Comparison of ENCODE assay signal across 24 cellular contexts in the genomic region with DNA sequence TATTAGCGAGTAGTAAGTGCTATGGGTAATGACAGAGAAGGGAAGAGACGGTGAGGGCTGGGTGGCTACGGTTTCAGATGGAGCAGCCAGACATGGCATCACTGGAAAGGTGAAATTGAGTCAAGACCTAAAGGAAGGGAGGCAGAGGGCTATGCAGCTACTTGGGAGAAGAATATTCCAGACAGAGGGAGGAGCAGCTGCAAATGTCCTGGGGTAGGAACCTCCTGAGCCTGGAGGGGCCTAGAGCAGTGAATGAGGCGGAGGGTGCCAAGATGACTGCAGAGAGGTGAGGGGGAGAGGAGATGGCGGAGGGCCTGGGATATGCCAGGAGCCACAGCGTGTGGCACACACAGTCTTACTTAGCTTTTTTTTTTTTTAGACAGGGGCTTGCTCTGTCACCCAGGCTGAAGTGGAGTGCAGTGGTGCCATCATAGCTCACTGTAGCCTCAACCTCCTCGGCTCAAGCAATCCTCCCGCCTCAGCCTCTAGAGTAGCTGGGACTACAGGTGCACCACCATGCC. TPM values are rescaled to one million over a fixed set of nuclear protein-coding genes. Genes with fewer than 3 reads are reported as not detected.
DNase-seq lines count a peak whose midpoint lies in the region; ATAC-seq and TF ChIP-seq lines count a peak whose summit lies in the region.
"Had no signal": no experiment of that assay in that cellular context is flagged by ENCODE, and none has a peak within 500 bp of the region (broad histone marks: within the 10 kb centered on the region; RNA-seq: fewer than 3 reads in every experiment).

No MANE protein-coding gene starts in this region.

- H3K4me3 Mint-ChIP-seq in CD8-positive, alpha-beta memory T cell: no peak overlapping the region
- H3K4me3 Mint-ChIP-seq in immature natural killer cell: peak overlapping the region in 1 of 5 donors; percentile 49
- H3K4me3 Mint-ChIP-seq in stimulated activated effector memory CD8-positive, alpha-beta T cell treated with anti-CD3 and anti-CD28 coated beads, Interleukin-12 subunit alpha, Interleukin-12 subunit beta, amount 100 ng/mL, for 72 hours: no peak overlapping the region
- H3K4me3 Mint-ChIP-seq in T-cell: no peak overlapping the region
- H3K4me3 Mint-ChIP-seq: activated CD4-positive, alpha-beta memory T cell treated with anti-CD3 and anti-CD28 coated beads, Interleukin-2, amount 10 ng/mL, durations not matched to agents 7 days and 5 days; CD4-positive, alpha-beta T cell; dendritic cell treated with granulocyte-macrophage colony-stimulating factor and Interleukin-4, amounts not matched to agents 40 ng/mL and 50 ng/mL, for 4 days; neural progenitor cell had no signal

- H3K27ac ChIP-seq in CD8-positive, alpha-beta memory T cell (ENCODE audit: low read depth, low read length): peak overlapping the region; percentile 67
- H3K27ac ChIP-seq in VCaP: peak overlapping the region; percentile 86
- H3K27ac ChIP-seq: neural progenitor cell had no signal

- 91 to 93% methylated on average over 8 of the region's 8 CpGs for WGBS in lower leg skin, 2 donors

- TF ChIP-seq CTCF in VCaP (conservative IDR thresholded peaks at IDR 0.05) (no peak), lower leg skin (IDR thresholded peaks at IDR 0.05) (no peak)

- H3K27me3 ChIP-seq in CD8-positive, alpha-beta memory T cell (ENCODE audit: insufficient read depth, low read length, poor library complexity, severe bottlenecking): no peaks in the 10 kb centered on the region
- H3K27me3 ChIP-seq: MG63, neural progenitor cell, transverse colon had no signal

- POLR2A ChIA-PET in CD8-positive, alpha-beta memory T cell (lab: Charles Lee): interaction anchor here (0.6 kb wide), 1 partner anchor 76 kb away, joined by 4 read pairs; no protein-coding TSS in a partner anchor
- POLR2A ChIA-PET in T-cell (lab: Charles Lee): interaction anchor here (0.5 to 0.9 kb wide), 4 partner anchors 14 to 158 kb away, joined by 3 to 4 read pairs (median 4); no protein-coding TSS in a partner anchor

- no peak for ATAC-seq in stimulated activated effector memory CD8-positive, alpha-beta T cell treated with anti-CD3 and anti-CD28 coated beads, Interleukin-12 subunit alpha, Interleukin-12 subunit beta, amount 100 ng/mL, for 72 hours
- no peak for ATAC-seq in GM21576 (IDR thresholded peaks at IDR 0.05; ENCODE audit: unreplicated experiment)
- no peak for ATAC-seq in T-cell (replicated peaks in 1 of 4)

- no peak for TF ChIP-seq POLR2A in lower leg skin (IDR thresholded peaks at IDR 0.05)

- H3K9me3 ChIP-seq in CD8-positive, alpha-beta memory T cell (ENCODE audit: low read length): no peaks in the 10 kb centered on the region
- H3K9me3 ChIP-seq: transverse colon had no signal

- no peaks in the 10 kb centered on the region for H3K36me3 ChIP-seq in CD8-positive, alpha-beta memory T cell (ENCODE audit: insufficient read depth, low read length)
- H3K36me3 ChIP-seq: lower lobe of right lung, neural progenitor cell, transverse colon had no signal

- intact Hi-C loops in lower leg skin (cut with DNase I; ENCODE audit: low total_unique reads): no loop called here

- peaks cover 0 to 4% (median 0%) of the 10 kb centered on the region in 5 donors for H3K9me3 Mint-ChIP-seq in CD8-positive, alpha-beta memory T cell
- H3K9me3 Mint-ChIP-seq in immature natural killer cell (peaks cover 0 to 6% (median 1%) of the 10 kb centered on the region in 6 donors), T-cell (peaks cover 0 to 3% (median 0%) of the 10 kb centered on the region in 3 donors)
- peaks cover 5% of the 10 kb centered on the region for H3K9me3 Mint-ChIP-seq in stimulated activated effector memory CD8-positive, alpha-beta T cell treated with anti-CD3 and anti-CD28 coated beads, Interleukin-12 subunit alpha, Interleukin-12 subunit beta, amount 100 ng/mL, for 72 hours
- H3K9me3 Mint-ChIP-seq: CD4-positive, alpha-beta T cell; dendritic cell treated with granulocyte-macrophage colony-stimulating factor and Interleukin-4, amounts not matched to agents 40 ng/mL and 50 ng/mL, for 4 days had no signal

- no peak overlapping the region for H3K4me3 ChIP-seq in CD8-positive, alpha-beta memory T cell (ENCODE audit: low read length)
- H3K4me3 ChIP-seq in lower leg skin (ENCODE audit: low read depth, poor library complexity, severe bottlenecking): no peak overlapping the region
- H3K4me3 ChIP-seq: lower lobe of right lung, neural progenitor cell, transverse colon had no signal

- H3K4me1 Mint-ChIP-seq in CD8-positive, alpha-beta memory T cell: peaks cover 42 to 47% (median 45%) of the 10 kb centered on the region in 3 donors
- peaks cover 79 to 81% of the 10 kb centered on the region in 2 donors for H3K4me1 Mint-ChIP-seq in immature natural killer cell
- H3K4me1 Mint-ChIP-seq in stimulated activated effector memory CD8-positive, alpha-beta T cell treated with anti-CD3 and anti-CD28 coated beads, Interleukin-12 subunit alpha, Interleukin-12 subunit beta, amount 100 ng/mL, for 72 hours: peaks cover 67% of the 10 kb centered on the region
- peaks cover 41 to 62% (median 46%) of the 10 kb centered on the region in 3 donors for H3K4me1 Mint-ChIP-seq in T-cell

- H3K27ac Mint-ChIP-seq in CD8-positive, alpha-beta memory T cell: peak overlapping the region in 4 of 8 donors; percentile 7 to 40 (median 20)
- H3K27ac Mint-ChIP-seq in immature natural killer cell (peak overlapping the region in 5 of 6 donors; percentile 13 to 69 (median 64)), T-cell (no peak overlapping the region)
- H3K27ac Mint-ChIP-seq in stimulated activated effector memory CD8-positive, alpha-beta T cell treated with anti-CD3 and anti-CD28 coated beads, Interleukin-12 subunit alpha, Interleukin-12 subunit beta, amount 100 ng/mL, for 72 hours: peak overlapping the region; percentile 60
- H3K27ac Mint-ChIP-seq: activated CD4-positive, alpha-beta memory T cell treated with anti-CD3 and anti-CD28 coated beads, Interleukin-2, amount 10 ng/mL, durations not matched to agents 7 days and 5 days; CD4-positive, alpha-beta T cell; dendritic cell treated with granulocyte-macrophage colony-stimulating factor and Interleukin-4, amounts not matched to agents 40 ng/mL and 50 ng/mL, for 4 days; neural progenitor cell had no signal

- peaks cover 0 to 1% of the 10 kb centered on the region in 2 donors for H3K27me3 Mint-ChIP-seq in CD8-positive, alpha-beta memory T cell
- peaks cover 0 to 3% (median 2%) of the 10 kb centered on the region in 3 donors for H3K27me3 Mint-ChIP-seq in immature natural killer cell (ENCODE audit: low read depth in 3 of 3)
- no peaks in the 10 kb centered on the region for H3K27me3 Mint-ChIP-seq in T-cell
- H3K27me3 Mint-ChIP-seq: activated CD4-positive, alpha-beta memory T cell treated with anti-CD3 and anti-CD28 coated beads, Interleukin-2, amount 10 ng/mL, durations not matched to agents 7 days and 5 days; CD4-positive, alpha-beta T cell had no signal

- DNase-seq in CD8-positive, alpha-beta memory T cell: no peak
- no peak for DNase-seq in immature natural killer cell
- DNase-seq in stimulated activated effector memory CD8-positive, alpha-beta T cell treated with anti-CD3 and anti-CD28 coated beads, Interleukin-12 subunit alpha, Interleukin-12 subunit beta, amount 100 ng/mL, for 72 hours (ENCODE audit: low spot score in 2 of 2): no peak
- DNase-seq in NCI-H128 (lab: John Stamatoyannopoulos, UW; ENCODE audit: unreplicated experiment): no peak
- no peak for DNase-seq in lower leg skin (ENCODE audit: low spot score in 2 of 2)
- no peak for DNase-seq in T-cell
- DNase-seq: activated CD4-positive, alpha-beta memory T cell treated with anti-CD3 and anti-CD28 coated beads, Interleukin-2, amount 10 ng/mL, durations not matched to agents 7 days and 5 days; activated naive CD4-positive, alpha-beta T cell; amygdala; CD4-positive, alpha-beta T cell; DMS153; lower lobe of right lung; NCI-H1436 treated with DMSO at 0.1 percent for 48 hours; NCI-H2107; NCI-H446 treated with DMSO at 0.1 percent for 48 hours; OCI-M1; stimulated activated CD4-positive, alpha-beta T cell treated with anti-CD3 and anti-CD28 coated beads, Interleukin-2, amount 100 ng/mL, for 48 hours; stimulated activated naive CD4-positive, alpha-beta T cell treated with Interleukin-2 at 50 U/mL for 16 hours; transverse colon had no signal

- H3K4me1 ChIP-seq in CD8-positive, alpha-beta memory T cell (ENCODE audit: insufficient read depth, low read length): peaks cover 20% of the 10 kb centered on the region

- H3K36me3 Mint-ChIP-seq in CD8-positive, alpha-beta memory T cell: peaks cover 0 to 4% (median 1%) of the 10 kb centered on the region in 3 donors
- H3K36me3 Mint-ChIP-seq in immature natural killer cell: peaks cover 4 to 9% (median 4%) of the 10 kb centered on the region in 3 donors
- H3K36me3 Mint-ChIP-seq in stimulated activated effector memory CD8-positive, alpha-beta T cell treated with anti-CD3 and anti-CD28 coated beads, Interleukin-12 subunit alpha, Interleukin-12 subunit beta, amount 100 ng/mL, for 72 hours: peaks cover 22% of the 10 kb centered on the region
- H3K36me3 Mint-ChIP-seq in T-cell: peaks cover 4% of the 10 kb centered on the region

- CTCF ChIA-PET in CD8-positive, alpha-beta memory T cell (lab: Charles Lee): interaction anchor here (0.8 to 2.8 kb wide), 7 partner anchors 9 to 76 kb away, joined by 3 to 12 read pairs (median 7); no protein-coding TSS in a partner anchor
- CTCF ChIA-PET in T-cell (lab: Charles Lee): interaction anchor here in 1 of 2 donors (0.5 to 0.9 kb wide), 2 partner anchors 76 to 186 kb away, joined by 4 read pairs; no protein-coding TSS in a partner anchor

RNA-seq across cellular contexts. Expression of a gene that starts 21.1 kb away (rescaled TPM):
- 10 to 100 TPM; 21.3 to 23.0 TPM for total RNA-seq in CD8-positive, alpha-beta memory T cell
- 57.7 TPM for polyA plus RNA-seq in CD8-positive, alpha-beta memory T cell
- polyA plus RNA-seq in immature natural killer cell: 100 to 1,000 TPM; 107 to 244 (median 141) TPM
- total RNA-seq in lower leg skin (10 to 100 TPM; 13.1 to 18.1 (median 17.2) TPM), T-cell (10 to 100 TPM; 13.2 to 42.6 (median 34.5) TPM)

RNA-seq across cellular contexts. Expression of a gene that starts 28.7 kb away (rescaled TPM):
- 10 to 100 TPM; 32.3 to 35.3 TPM for total RNA-seq in CD8-positive, alpha-beta memory T cell
- polyA plus RNA-seq in CD8-positive, alpha-beta memory T cell: 33.0 TPM
- polyA plus RNA-seq in immature natural killer cell: 10 to 100 TPM; 32.4 to 68.3 (median 60.3) TPM
- 10 to 100 TPM; 20.6 to 32.3 (median 26.0) TPM for total RNA-seq in lower leg skin
- total RNA-seq in T-cell: 10 to 100 TPM; 25.1 to 38.7 (median 34.2) TPM

Comparison
In these comparisons a context has a peak if more than half of its experiments do, and no peak if none do; other contexts are left out.
1. H3K27ac Mint-ChIP-seq: peak in immature natural killer cell (5 of 6) and stimulated activated effector memory CD8-positive, alpha-beta T cell treated with anti-CD3 and anti-CD28 coated beads, Interleukin-12 subunit alpha, Interleukin-12 subunit beta, amount 100 ng/mL, for 72 hours (single experiment); none in T-cell (0 of 2).